In the genomic region with DNA sequence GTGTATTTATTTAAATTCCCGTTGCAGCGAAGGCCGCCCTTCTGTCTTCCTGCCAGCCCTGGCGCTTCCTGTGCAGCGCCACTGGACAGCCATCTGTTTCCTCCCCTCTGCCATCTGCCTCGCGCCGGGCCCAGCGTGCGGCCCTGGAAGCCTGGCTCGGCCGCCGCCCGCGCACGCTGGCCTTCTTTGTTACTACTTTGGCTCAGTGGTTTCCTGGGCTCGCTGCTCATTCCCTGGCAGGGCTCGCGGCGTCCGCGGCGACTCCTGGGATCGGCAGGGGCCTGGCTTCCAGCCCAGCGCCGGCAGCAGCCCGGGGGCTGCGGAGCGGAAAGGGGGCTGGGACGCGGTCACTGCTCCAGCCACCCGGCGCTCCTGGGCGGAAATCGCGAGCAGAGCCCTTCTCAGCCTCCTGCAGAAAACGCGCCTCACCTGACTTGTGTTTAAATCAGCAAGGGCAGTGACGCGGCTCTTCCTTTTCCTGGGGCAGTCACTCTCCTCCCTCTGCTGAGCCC, we compare ENCODE assay signal across 8 cellular contexts. TPM values are rescaled to one million over a fixed set of nuclear protein-coding genes. Genes with fewer than 3 reads are reported as not detected.
DNase-seq lines count a peak whose midpoint lies in the region; ATAC-seq and TF ChIP-seq lines count a peak whose summit lies in the region.

No MANE protein-coding gene starts in this region.

- H3K27me3 Mint-ChIP-seq in natural killer cell (ENCODE audit: low read depth in 2 of 2), result no peaks in the 10 kb centered on the region

- peak overlapping the region; percentile 52 to 72 for H3K27ac ChIP-seq in thoracic aorta

- peak overlapping the region; percentile 89 to 94 for H3K27ac Mint-ChIP-seq in natural killer cell

- ATAC-seq in GM19452 (IDR thresholded peaks at IDR 0.05; ENCODE audit: unreplicated experiment) (peak; percentile 67), HG03571 (IDR thresholded peaks at IDR 0.05; ENCODE audit: unreplicated experiment) (peak; percentile 75), natural killer cell (peak; percentile 74 to 80 (median 77)), thoracic aorta (ENCODE audit: insufficient number of reproducible peaks, low FRiP score, low read depth) (no peak)

- no peaks in the 10 kb centered on the region for H3K36me3 Mint-ChIP-seq in natural killer cell

- H3K4me3 ChIP-seq in foreskin fibroblast (ENCODE audit: low read depth in 1 of 2, low read length in 2 of 2) (peak overlapping the region; percentile 47 to 53), thoracic aorta (peak overlapping the region; percentile 76)

- H3K9me3 Mint-ChIP-seq in natural killer cell, result no peaks in the 10 kb centered on the region

- H3K36me3 ChIP-seq in thoracic aorta, result no peaks in the 10 kb centered on the region

- H3K4me1 ChIP-seq in thoracic aorta (ENCODE audit: control insufficient read depth in 1 of 2, low read depth in 2 of 2), result peaks cover 4 to 14% of the 10 kb centered on the region in 2 donors

- intact Hi-C loops in natural killer cell (cut with micrococcal nuclease), result no loop called here

- H3K4me3 Mint-ChIP-seq in natural killer cell, result peak overlapping the region; percentile 93

- H3K27me3 ChIP-seq in thoracic aorta (replicated peaks; ENCODE audit: insufficient read depth), result no peaks in the 10 kb centered on the region

- no peaks in the 10 kb centered on the region for H3K9me3 ChIP-seq in thoracic aorta

- DNase-seq in C1 segment of cervical spinal cord (lab: John Stamatoyannopoulos, UW) (peak in 13 of 14 donors; percentile 14 to 94 (median 66)), RKO (ENCODE audit: low spot score) (peak; percentile 58), activated gamma-delta T cell treated with Interleukin-2 at 50 U/mL for 16 hours (peak; percentile 61), foreskin fibroblast (peak; percentile 69 to 87), natural killer cell (peak; percentile 33), thoracic aorta (ENCODE audit: low spot score) (no peak)

- peaks cover 31% of the 10 kb centered on the region in 2 donors for H3K4me1 Mint-ChIP-seq in natural killer cell

- no peak for TF ChIP-seq CTCF in foreskin fibroblast (IDR thresholded peaks at IDR 0.05; ENCODE audit: low read depth, low read length)
- TF ChIP-seq CTCF in natural killer cell (IDR thresholded peaks at IDR 0.05), result no peak
- TF ChIP-seq CTCF in thoracic aorta (IDR thresholded peaks at IDR 0.05), result no peak

RNA-seq across cellular contexts. Expression of gene CMTM7, which starts 9.9 kb away (rescaled TPM):
- total RNA-seq in natural killer cell (10 to 100 TPM in 2 of 3 donors, 1 to 10 TPM in 1; 4.1 to 16.7 (median 12.8) TPM), thoracic aorta (10 to 100 TPM; 10.3 to 21.5 TPM)
